ENCODE assay signal across 10 cellular contexts in genomic region chr4:2689825-2690700, GRCh38.
DNase-seq lines count a peak whose midpoint lies in the region; ATAC-seq and TF ChIP-seq lines count a peak whose summit lies in the region.
"Had no signal": no experiment of that assay in that cellular context is flagged by ENCODE, and none has a peak within 500 bp of the region (broad histone marks: within the 10 kb centered on the region; RNA-seq: fewer than 3 reads in every experiment).

No MANE protein-coding gene starts in this region.

- H3K4me2 ChIP-seq in neuronal stem cell (ENCODE audit: insufficient read depth, low read length, poor library complexity, severe bottlenecking): no peak overlapping the region

- peak overlapping the region; percentile 9 for H3K23ac ChIP-seq in neuronal stem cell (ENCODE audit: low read depth, low read length, poor library complexity)

- ATAC-seq in GM18498 (IDR thresholded peaks at IDR 0.05; ENCODE audit: unreplicated experiment): peak; percentile 63
- peak; percentile 64 for ATAC-seq in HG02610 (IDR thresholded peaks at IDR 0.05; ENCODE audit: unreplicated experiment)
- ATAC-seq in activated CD8-positive, alpha-beta T cell treated with anti-CD3 and anti-CD28 coated beads for 36 hours: peak; percentile 81
- no peak for ATAC-seq in left cardiac atrium
- no peak for ATAC-seq in HG02588 (IDR thresholded peaks at IDR 0.05; ENCODE audit: unreplicated experiment)
- ATAC-seq in SK-N-SH treated with all-trans-retinoic acid at 6 μM for 48 hours: no peak

- peaks cover 42 to 100% of the 10 kb centered on the region in 2 donors for H3K36me3 ChIP-seq in neuronal stem cell (replicated peaks in 1 of 2; ENCODE audit: control insufficient read depth in 2 of 2, insufficient read depth in 2 of 2, low read length in 2 of 2)
- H3K36me3 ChIP-seq: ovary had no signal

- CTCF ChIA-PET in activated CD8-positive, alpha-beta T cell treated with anti-CD3 and anti-CD28 coated beads for 36 hours (lab: Charles Lee): interaction anchor here (1.1 to 1.8 kb wide), 3 partner anchors 10 to 153 kb away, joined by 3 to 4 read pairs (median 3); no protein-coding TSS in a partner anchor

- peaks cover 33% of the 10 kb centered on the region for H3K4me1 Mint-ChIP-seq in activated CD8-positive, alpha-beta T cell treated with anti-CD3 and anti-CD28 coated beads for 36 hours (ENCODE audit: low read depth)

- H3K14ac ChIP-seq in neuronal stem cell (ENCODE audit: low read length): no peak overlapping the region

- no peak overlapping the region for H3K4me3 Mint-ChIP-seq in activated CD8-positive, alpha-beta T cell treated with anti-CD3 and anti-CD28 coated beads for 36 hours

- no peaks in the 10 kb centered on the region for H3K9me3 Mint-ChIP-seq in activated CD8-positive, alpha-beta T cell treated with anti-CD3 and anti-CD28 coated beads for 36 hours

- H3K27ac Mint-ChIP-seq in activated CD8-positive, alpha-beta T cell treated with anti-CD3 and anti-CD28 coated beads for 36 hours: peak overlapping the region; percentile 82

- H3K9me3 ChIP-seq in neuronal stem cell (replicated peaks in 1 of 2; ENCODE audit: control insufficient read depth in 2 of 2, insufficient read depth in 1 of 2, low read depth in 1 of 2, low read length in 2 of 2): peaks cover 0 to 2% of the 10 kb centered on the region in 2 donors
- H3K9me3 ChIP-seq: ovary had no signal

- no peaks in the 10 kb centered on the region for H3K4me1 ChIP-seq in neuronal stem cell (ENCODE audit: control insufficient read depth in 2 of 2, insufficient read depth in 1 of 2, low read depth in 1 of 2, low read length in 2 of 2)

- H2BK15ac ChIP-seq in neuronal stem cell (ENCODE audit: low read length): no peak overlapping the region

- peaks cover 7% of the 10 kb centered on the region for H3K79me1 ChIP-seq in neuronal stem cell (ENCODE audit: low read depth, low read length)

- H2AK5ac ChIP-seq in neuronal stem cell (ENCODE audit: low read depth, low read length): no peak overlapping the region

- DNase-seq in activated CD8-positive, alpha-beta T cell treated with anti-CD3 and anti-CD28 coated beads for 36 hours: peak; percentile 78
- DNase-seq in neuronal stem cell (ENCODE audit: low spot score) (no peak), NCI-H1436 treated with DMSO at 0.1 percent for 48 hours (lab: John Stamatoyannopoulos, UW) (no peak), left cardiac atrium (no peak)
- DNase-seq: ovary, SIG-M5 had no signal

- no CpG with 5 or more reads among the region's 19 CpGs for WGBS in neuronal stem cell (ENCODE audit: extremely low coverage in 2 of 2, insufficient read length in 2 of 2, insufficient replicate concordance in 1 of 2), 2 donors

- H4K91ac ChIP-seq in neuronal stem cell (ENCODE audit: low read depth, low read length, poor library complexity): no peak overlapping the region

- H2BK5ac ChIP-seq in neuronal stem cell (ENCODE audit: low read length): no peak overlapping the region

- no peaks in the 10 kb centered on the region for H3K27me3 ChIP-seq in neuronal stem cell (ENCODE audit: control insufficient read depth in 3 of 3, insufficient read depth in 3 of 3, low read depth in 1 of 3, low read length in 3 of 3)
- H3K27me3 ChIP-seq: ovary had no signal

- H3K27ac ChIP-seq in neuronal stem cell (replicated peaks; ENCODE audit: low read length): no peak overlapping the region
- H3K27ac ChIP-seq: ovary had no signal

- no peak overlapping the region for H4K8ac ChIP-seq in neuronal stem cell (ENCODE audit: low read depth, low read length)

- H3K36me3 Mint-ChIP-seq in activated CD8-positive, alpha-beta T cell treated with anti-CD3 and anti-CD28 coated beads for 36 hours (ENCODE audit: low read depth): peaks cover 55% of the 10 kb centered on the region

- intact Hi-C loops in activated CD8-positive, alpha-beta T cell treated with anti-CD3 and anti-CD28 coated beads for 36 hours (cut with micrococcal nuclease): no loop called here
- intact Hi-C loops in left cardiac atrium (cut with DNase I): no loop called here

- H2AFZ ChIP-seq in neuronal stem cell (ENCODE audit: low read length): no peak overlapping the region

- no peak overlapping the region for H3K4ac ChIP-seq in neuronal stem cell (ENCODE audit: low read length)

- TF ChIP-seq CTCF in activated CD8-positive, alpha-beta T cell treated with anti-CD3 and anti-CD28 coated beads for 36 hours (IDR thresholded peaks at IDR 0.05): no peak

- no peak overlapping the region for H2BK120ac ChIP-seq in neuronal stem cell (ENCODE audit: low read depth, low read length)

- H3K9ac ChIP-seq in neuronal stem cell (ENCODE audit: low read depth, low read length, poor library complexity): peak overlapping the region; percentile 36

- no peaks in the 10 kb centered on the region for H3K27me3 Mint-ChIP-seq in activated CD8-positive, alpha-beta T cell treated with anti-CD3 and anti-CD28 coated beads for 36 hours

- no peak overlapping the region for H3K4me3 ChIP-seq in neuronal stem cell (ENCODE audit: low read length in 2 of 2)
- H3K4me3 ChIP-seq: ovary had no signal

- POLR2A ChIA-PET in activated CD8-positive, alpha-beta T cell treated with anti-CD3 and anti-CD28 coated beads for 36 hours (lab: Charles Lee): interaction anchor here (1.2 to 1.3 kb wide), 2 partner anchors 272 to 680 kb away, joined by 3 to 4 read pairs; no protein-coding TSS in a partner anchor

- no peak overlapping the region for H3K18ac ChIP-seq in neuronal stem cell (ENCODE audit: low read length)

- no peak overlapping the region for H2BK12ac ChIP-seq in neuronal stem cell (ENCODE audit: low read length)

TF ChIP-seq in SK-N-SH treated with all-trans-retinoic acid at 6 μM for 48 hours, 23 proteins besides CTCF, POLR2A, EP300 and RAD21:
- TF ChIP-seq GLIS3 (CRISPR knock-in tag; IDR thresholded peaks at IDR 0.05): no peak
- no peak for TF ChIP-seq ISL1 (CRISPR knock-in tag; IDR thresholded peaks at IDR 0.05)
- no peak for TF ChIP-seq CSDC2 (CRISPR knock-in tag; IDR thresholded peaks at IDR 0.05)
- no peak for TF ChIP-seq BACH2 (CRISPR knock-in tag; IDR thresholded peaks at IDR 0.05; ENCODE audit: borderline replicate concordance)
- TF ChIP-seq TOX (CRISPR knock-in tag; IDR thresholded peaks at IDR 0.05; ENCODE audit: borderline replicate concordance): no peak
- no peak for TF ChIP-seq ZC3H10 (CRISPR knock-in tag; IDR thresholded peaks at IDR 0.05)
- no peak for TF ChIP-seq OSR1 (CRISPR knock-in tag; IDR thresholded peaks at IDR 0.05)
- TF ChIP-seq ZFP30 (CRISPR knock-in tag; IDR thresholded peaks at IDR 0.05): no peak
- TF ChIP-seq ESRRG (CRISPR knock-in tag; IDR thresholded peaks at IDR 0.05): no peak
- no peak for TF ChIP-seq ZFP3 (CRISPR knock-in tag; IDR thresholded peaks at IDR 0.05)
- TF ChIP-seq POU6F1 (CRISPR knock-in tag; IDR thresholded peaks at IDR 0.05; ENCODE audit: borderline replicate concordance, low read depth): no peak
- no peak for TF ChIP-seq ZNF8 (CRISPR knock-in tag; IDR thresholded peaks at IDR 0.05)
- no peak for TF ChIP-seq TCF4 (CRISPR knock-in tag; IDR thresholded peaks at IDR 0.05; ENCODE audit: borderline replicate concordance)
- no peak for TF ChIP-seq SNAI2 (CRISPR knock-in tag; IDR thresholded peaks at IDR 0.05)
- TF ChIP-seq RARB (CRISPR knock-in tag; IDR thresholded peaks at IDR 0.05): no peak
- no peak for TF ChIP-seq ZNF70 (CRISPR knock-in tag; IDR thresholded peaks at IDR 0.05)
- no peak for TF ChIP-seq ZNF565 (CRISPR knock-in tag; conservative IDR thresholded peaks at IDR 0.05; ENCODE audit: low read depth)
- TF ChIP-seq PPARA (CRISPR knock-in tag; IDR thresholded peaks at IDR 0.05; ENCODE audit: borderline replicate concordance): no peak

Comparison
In these comparisons a context has a peak if more than half of its experiments do, and no peak if none do; other contexts are left out.
1. ATAC-seq: peak in GM18498 (single experiment), HG02610 (single experiment) and activated CD8-positive, alpha-beta T cell treated with anti-CD3 and anti-CD28 coated beads for 36 hours (single experiment); none in left cardiac atrium (0 of 2), HG02588 (single experiment) and SK-N-SH treated with all-trans-retinoic acid at 6 μM for 48 hours (single experiment).